10 cellular contexts compared by ENCODE assay signal in the genomic region with DNA sequence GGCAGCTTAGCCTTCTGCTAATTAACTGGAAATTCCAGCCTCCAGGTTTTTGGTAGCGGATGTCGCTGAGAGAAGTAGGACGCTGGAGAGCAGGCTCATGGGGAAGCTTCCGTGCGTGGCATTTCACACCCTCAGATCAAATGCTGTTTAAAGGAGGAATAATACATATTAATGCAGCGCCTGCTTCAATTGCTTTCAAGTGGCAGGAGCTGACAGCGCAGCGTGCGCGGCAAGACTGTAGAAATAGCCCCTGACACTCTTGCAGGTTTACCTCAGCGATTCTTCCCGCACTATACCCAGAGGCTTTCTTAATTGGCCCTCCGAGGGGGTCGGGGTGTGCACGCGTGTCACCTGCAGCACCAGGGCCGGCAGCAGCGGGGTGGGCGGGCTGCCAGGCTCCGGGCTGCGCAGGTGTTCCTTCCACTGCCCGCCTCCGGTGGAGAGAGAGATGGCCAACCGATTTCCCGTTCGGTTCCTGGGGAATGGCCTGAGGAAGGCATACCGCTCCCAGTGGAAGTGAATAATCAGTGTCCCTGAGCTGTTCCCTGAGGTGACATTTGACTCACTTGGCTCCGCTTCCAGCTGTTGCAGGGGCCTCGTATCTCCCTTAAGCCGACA.
DNase-seq lines count a peak whose midpoint lies in the region; ATAC-seq and TF ChIP-seq lines count a peak whose summit lies in the region.
"Had no signal": no experiment of that assay in that cellular context is flagged by ENCODE, and none has a peak within 500 bp of the region (broad histone marks: within the 10 kb centered on the region; RNA-seq: fewer than 3 reads in every experiment).

No MANE protein-coding gene starts in this region.

- POLR2A ChIA-PET in GM10248 (lab: Yijun Ruan, JAX), result no interaction called here

- CTCF ChIA-PET in GM10248 (lab: Yijun Ruan, JAX), result no interaction called here

- no peak for ATAC-seq in GM19035 (IDR thresholded peaks at IDR 0.05; ENCODE audit: unreplicated experiment)
- ATAC-seq: stimulated activated naive CD8-positive, alpha-beta T cell treated with anti-CD3 and anti-CD28 coated beads, Interleukin-15, Interleukin-2, amounts not matched to agents 100 U/mL and 50 U/mL, for 24 hours had no signal

- DNase-seq in DMS53 treated with DMSO at 0.1 percent for 48 hours (lab: John Stamatoyannopoulos, UW; ENCODE audit: unreplicated experiment) (peak; percentile 74), NCI-H2171 (lab: John Stamatoyannopoulos, UW) (peak; percentile 5), epithelial cell of proximal tubule (ENCODE audit: low read depth) (no peak), posterior cingulate gyrus (peak in 6 of 10 donors; percentile 20 to 87 (median 49)), NOMO-1 treated with DMSO at 0.1 percent for 48 hours (lab: John Stamatoyannopoulos, UW; ENCODE audit: unreplicated experiment) (no peak), medulla oblongata (ENCODE audit: extremely low spot score) (no peak), GM10248 (ENCODE audit: extremely low spot score) (no peak)
- DNase-seq: stimulated activated naive CD8-positive, alpha-beta T cell treated with anti-CD3 and anti-CD28 coated beads, Interleukin-15, Interleukin-2, amounts not matched to agents 100 U/mL and 50 U/mL, for 24 hours had no signal

- intact Hi-C loops in posterior cingulate gyrus (cut with DNase I), result no loop called here

- H3K4me3 ChIP-seq in epithelial cell of proximal tubule (ENCODE audit: low read depth, low read length), result peak overlapping the region; percentile 48
- H3K4me3 ChIP-seq: SK-N-MC had no signal

- TF ChIP-seq CTCF in epithelial cell of proximal tubule (conservative IDR thresholded peaks at IDR 0.05; ENCODE audit: low read depth, low read length) (peak; percentile 10), GM10248 (IDR thresholded peaks at IDR 0.05; ENCODE audit: control extremely low read depth, extremely low read depth, low read depth, missing control alignments) (no peak)

Comparison
In these comparisons a context has a peak if more than half of its experiments do, and no peak if none do; other contexts are left out.
1. DNase-seq: peak in DMS53 treated with DMSO at 0.1 percent for 48 hours (single experiment), NCI-H2171 (single experiment) and posterior cingulate gyrus (6 of 10); none in epithelial cell of proximal tubule (single experiment), NOMO-1 treated with DMSO at 0.1 percent for 48 hours (single experiment), medulla oblongata (single experiment) and GM10248 (single experiment).